24 cellular contexts compared by ENCODE assay signal in the genomic region with DNA sequence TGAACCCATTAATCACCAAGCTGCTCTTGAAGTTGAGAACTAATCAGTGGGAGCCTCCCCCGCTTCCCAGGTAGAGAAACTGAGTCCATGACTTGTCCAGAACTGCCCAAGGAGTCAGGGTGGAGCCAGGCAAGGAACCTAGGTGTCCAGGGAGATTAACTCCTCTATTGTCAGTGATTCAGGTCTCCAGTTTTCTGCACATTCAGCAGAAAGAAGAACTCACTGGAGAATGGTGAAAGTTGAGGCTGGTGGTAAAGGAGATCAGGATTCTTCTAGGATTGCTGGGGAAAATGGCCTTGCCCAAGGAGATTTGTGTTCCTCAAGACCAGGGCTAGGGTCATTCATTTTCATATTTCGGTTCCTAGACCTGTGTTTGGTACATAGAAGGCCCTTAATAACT.
DNase-seq lines count a peak whose midpoint lies in the region; ATAC-seq, FAIRE-seq and TF ChIP-seq lines count a peak whose summit lies in the region.
"Had no signal": no experiment of that assay in that cellular context is flagged by ENCODE, and none has a peak within 500 bp of the region (broad histone marks: within the 10 kb centered on the region; RNA-seq: fewer than 3 reads in every experiment).

No MANE protein-coding gene starts in this region.

- no peak overlapping the region for H2BK120ac ChIP-seq in IMR-90 (ENCODE audit: low read depth, low read length)

- TF ChIP-seq POLR2A in A549 (IDR thresholded peaks at IDR 0.05; ENCODE audit: low read length): no peak
- no peak for TF ChIP-seq POLR2A in IMR-90 (IDR thresholded peaks at IDR 0.05; ENCODE audit: low read depth, low read length)
- TF ChIP-seq POLR2A in K562 (conservative IDR thresholded peaks at IDR 0.05): no peak

- H4K20me1 ChIP-seq in IMR-90 (ENCODE audit: insufficient read depth, low read length): no peaks in the 10 kb centered on the region
- no peaks in the 10 kb centered on the region for H4K20me1 ChIP-seq in K562 (replicated peaks; ENCODE audit: control insufficient read depth, insufficient read depth, low read length)
- H4K20me1 ChIP-seq: BLaER1 treated with 17β-estradiol and CSF1 and Interleukin-3, amounts not matched to agents 10 nM and 100 nM had no signal

- no peaks in the 10 kb centered on the region for H3K36me3 ChIP-seq in IMR-90 (ENCODE audit: control insufficient read depth, insufficient read depth, low read length)
- H3K36me3 ChIP-seq in K562 (ENCODE audit: control insufficient read depth, insufficient read depth, low read length): no peaks in the 10 kb centered on the region
- H3K36me3 ChIP-seq: BLaER1 treated with 17β-estradiol and CSF1 and Interleukin-3, amounts not matched to agents 10 nM and 100 nM had no signal

- no peaks in the 10 kb centered on the region for H3K9me1 ChIP-seq in IMR-90 (ENCODE audit: insufficient read depth, low read length)
- H3K9me1 ChIP-seq in K562 (ENCODE audit: control insufficient read depth, insufficient read depth, low read length): no peaks in the 10 kb centered on the region

- POLR2A ChIA-PET in A549 (lab: Yijun Ruan, JAX): no interaction called here
- POLR2A ChIA-PET in IMR-90 (lab: Charles Lee; ENCODE audit: unreplicated experiment): no interaction called here
- POLR2A ChIA-PET in K562 (lab: Yijun Ruan, JAX): interaction anchor here (0.6 to 1.4 kb wide), 3 partner anchors 12 to 32 kb away, joined by 3 read pairs; no protein-coding TSS in a partner anchor

- H2AFZ ChIP-seq in IMR-90 (replicated peaks; ENCODE audit: low read length, poor library complexity) (no peak overlapping the region), K562 (ENCODE audit: low read depth, low read length) (no peak overlapping the region)

- FAIRE-seq in A549 (lab: Jason Lieb, UNC): no peak
- FAIRE-seq in K562 (lab: Jason Lieb, UNC): no peak
- no peak for FAIRE-seq in D721Med (lab: Jason Lieb, UNC)
- FAIRE-seq: A204.1, GM12878, GM12892, GM18507 had no signal

- H2BK5ac ChIP-seq in IMR-90 (ENCODE audit: low read depth, low read length, poor library complexity, severe bottlenecking): no peak overlapping the region

- BruUV-seq in IMR-90 (replicated peaks; lab: Mats Ljungman, UMichigan): no TSS peak
- BruUV-seq in K562 (replicated peaks; lab: Mats Ljungman, UMichigan): no TSS peak

- H2AK5ac ChIP-seq in IMR-90 (ENCODE audit: low read depth, low read length): no peak overlapping the region

- no peak overlapping the region for H2AK9ac ChIP-seq in IMR-90 (replicated peaks; ENCODE audit: low read depth, low read length, poor library complexity)

- no peak for TF ChIP-seq EP300 in A549 (IDR thresholded peaks at IDR 0.05)
- no peak for TF ChIP-seq EP300 in K562 (IDR thresholded peaks at IDR 0.05; ENCODE audit: low read length)

- no peak overlapping the region for H3K14ac ChIP-seq in IMR-90 (replicated peaks; ENCODE audit: low read depth, low read length)

- H3K9me3 ChIP-seq in A549: peaks cover 3% of the 10 kb centered on the region; the same call in 2 of the 3 replicates
- no peaks in the 10 kb centered on the region for H3K9me3 ChIP-seq in IMR-90 (ENCODE audit: control insufficient read depth, insufficient read depth, low read length)
- H3K9me3 ChIP-seq in K562 (replicated peaks; ENCODE audit: control insufficient read depth, insufficient read depth, low read depth, low read length): no peaks in the 10 kb centered on the region
- H3K9me3 ChIP-seq: BLaER1 treated with 17β-estradiol and CSF1 and Interleukin-3, amounts not matched to agents 10 nM and 100 nM; Caco-2 had no signal

- no peak overlapping the region for H3K4me3 ChIP-seq in A549
- no peak overlapping the region for H3K4me3 ChIP-seq in IMR-90 (ENCODE audit: insufficient read depth, low read depth, low read length)
- H3K4me3 ChIP-seq in K562: no peak overlapping the region
- H3K4me3 ChIP-seq: BLaER1 treated with 17β-estradiol and CSF1 and Interleukin-3, amounts not matched to agents 10 nM and 100 nM; GM12878 had no signal

- H3K27ac ChIP-seq in A549 (no peak overlapping the region), IMR-90 (ENCODE audit: insufficient read depth, low read length) (no peak overlapping the region), K562 (ENCODE audit: extremely low read depth, low read depth, low read length) (no peak overlapping the region)
- H3K27ac ChIP-seq: BLaER1 treated with 17β-estradiol and CSF1 and Interleukin-3, amounts not matched to agents 10 nM and 100 nM; C4-2B had no signal

- H3K23ac ChIP-seq in IMR-90 (ENCODE audit: low read depth, low read length): no peak overlapping the region

- H3K56ac ChIP-seq in IMR-90 (ENCODE audit: extremely low read depth, insufficient read depth, low read length): no peak overlapping the region

- peaks cover 41% of the 10 kb centered on the region for H3K27me3 ChIP-seq in IMR-90 (ENCODE audit: control insufficient read depth, insufficient read depth, low read length)
- peaks cover 3 to 14% of the 10 kb centered on the region in 2 experiments; a peak in 2 of 5 replicates for H3K27me3 ChIP-seq in K562 (ENCODE audit: control insufficient read depth in 2 of 2, insufficient read depth in 2 of 2, low read length in 2 of 2)

- H3K4me1 ChIP-seq in A549 (no peaks in the 10 kb centered on the region; the same call in 2 of the 3 replicates), IMR-90 (ENCODE audit: control insufficient read depth, insufficient read depth, low read length) (no peaks in the 10 kb centered on the region), K562 (replicated peaks in 1 of 2; ENCODE audit: control insufficient read depth in 2 of 2, insufficient read depth in 2 of 2, low read length in 2 of 2) (no peaks in the 10 kb centered on the region)
- H3K4me1 ChIP-seq: BLaER1 treated with 17β-estradiol and CSF1 and Interleukin-3, amounts not matched to agents 10 nM and 100 nM; Caco-2 had no signal

- in situ Hi-C loops in IMR-90 (cut with MboI; ENCODE audit: low sequenced_read_pairs) (no loop called here), K562 (cut with MboI) (no loop called here)

- no peak overlapping the region for H3K18ac ChIP-seq in IMR-90 (ENCODE audit: low read depth, low read length)

- intact Hi-C loops in IMR-90 (cut with micrococcal nuclease) (no loop called here), K562 (cut with micrococcal nuclease) (no loop called here)

- H4K8ac ChIP-seq in IMR-90 (ENCODE audit: low read depth in 2 of 2, low read length in 2 of 2): no peak overlapping the region

- TF ChIP-seq CTCF in A549 (IDR thresholded peaks at IDR 0.05) (no peak), IMR-90 (conservative IDR thresholded peaks at IDR 0.05; ENCODE audit: low read depth, low read length) (no peak), K562 (IDR thresholded peaks at IDR 0.05 in 2 of 3, conservative IDR thresholded peaks at IDR 0.05 in 1 of 3; ENCODE audit: insufficient read depth in 2 of 3, low read depth in 1 of 3, low read length in 3 of 3) (no peak), D721Med (IDR thresholded peaks at IDR 0.05; ENCODE audit: insufficient read depth, missing control alignments) (no peak)

- H3K79me1 ChIP-seq in IMR-90 (ENCODE audit: low read depth in 1 of 2, low read length in 2 of 2): no peaks in the 10 kb centered on the region

- no peak for ATAC-seq in A549
- ATAC-seq in IMR-90 (ENCODE audit: low read depth): no peak
- ATAC-seq in K562: no peak
- no peak for ATAC-seq in HG03354 (IDR thresholded peaks at IDR 0.05; ENCODE audit: poor library complexity, severe bottlenecking, unreplicated experiment)
- ATAC-seq: CD8-positive, alpha-beta T cell; GM12878 had no signal

- no peak overlapping the region for H3K4ac ChIP-seq in IMR-90 (ENCODE audit: low read depth, low read length)

- WGBS in A549 (ENCODE audit: missing lambda C conversion rate): 65% methylated on average over 2 of the region's 2 CpGs
- no CpG with 5 or more reads among the region's 2 CpGs for WGBS in IMR-90 (ENCODE audit: extremely low coverage in 2 of 2, insufficient read length in 1 of 2), 2 experiments
- WGBS in K562 (ENCODE audit: insufficient coverage, low coverage, missing lambda C conversion rate): 0% methylated on average over 2 of the region's 2 CpGs

- H2BK15ac ChIP-seq in IMR-90 (ENCODE audit: low read depth, low read length): no peak overlapping the region

- dilution Hi-C loops in IMR-90 (cut with HindIII; ENCODE audit: low sequenced_read_pairs, unreplicated experiment): no loop called here

- no peaks in the 10 kb centered on the region for H3K79me2 ChIP-seq in K562 (ENCODE audit: control insufficient read depth, insufficient read depth, low read length)

- TF ChIP-seq RAD21 in A549 (conservative IDR thresholded peaks at IDR 0.05 in 1 of 2, IDR thresholded peaks at IDR 0.05 in 1 of 2) (no peak), IMR-90 (IDR thresholded peaks at IDR 0.05; ENCODE audit: low read length) (no peak), K562 (CRISPR knock-in tag; conservative IDR thresholded peaks at IDR 0.05 in 1 of 2, IDR thresholded peaks at IDR 0.05 in 1 of 2) (no peak)

- no peak overlapping the region for H4K91ac ChIP-seq in IMR-90 (ENCODE audit: insufficient read depth, low read depth, low read length)

- no peak overlapping the region for H3K4me2 ChIP-seq in A549
- no peak overlapping the region for H3K4me2 ChIP-seq in IMR-90 (ENCODE audit: low read depth, low read length)
- no peak overlapping the region for H3K4me2 ChIP-seq in K562 (ENCODE audit: insufficient read depth, low read length)
- H3K4me2 ChIP-seq: BLaER1 treated with 17β-estradiol and CSF1 and Interleukin-3, amounts not matched to agents 10 nM and 100 nM had no signal

- CTCF ChIA-PET in A549 (lab: Yijun Ruan, JAX): interaction anchor here (1.6 kb wide), 1 partner anchor 9 kb away, joined by 5 read pairs; no protein-coding TSS in a partner anchor
- CTCF ChIA-PET in IMR-90 (lab: Yijun Ruan, JAX): no interaction called here
- CTCF ChIA-PET in K562 (lab: Yijun Ruan, JAX; ENCODE audit: low intra/inter-chr PET ratio): no interaction called here

- no peak overlapping the region for H4K5ac ChIP-seq in IMR-90 (ENCODE audit: low read depth, low read length)

- H2BK20ac ChIP-seq in IMR-90 (ENCODE audit: low read depth, low read length): no peak overlapping the region

- H3K9ac ChIP-seq in IMR-90 (ENCODE audit: low read depth, low read length) (no peak overlapping the region), K562 (ENCODE audit: insufficient read depth in 1 of 2, low read depth in 2 of 2, low read length in 2 of 2) (no peak overlapping the region)
- H3K9ac ChIP-seq: BLaER1 treated with 17β-estradiol and CSF1 and Interleukin-3, amounts not matched to agents 10 nM and 100 nM had no signal

- DNase-seq in A549 (ENCODE audit: low read depth in 1 of 2, low spot score in 1 of 2): no peak
- no peak for DNase-seq in IMR-90
- no peak for DNase-seq in K562 (ENCODE audit: extremely low read depth in 1 of 4, low spot score in 3 of 4)
- no peak for DNase-seq in D721Med (ENCODE audit: insufficient read length, low spot score)
- DNase-seq: 8988T; AML-193; Caco-2; Calu3; CD4-positive, alpha-beta T cell; CD8-positive, alpha-beta T cell; DMS 273 treated with DMSO at 0.1 percent for 48 hours; DMS153; DMS53; DMS79; DND-41; EL; GDM1 had no signal

TF ChIP-seq in A549, 52 proteins besides CTCF, POLR2A, EP300 and RAD21 (continues in another document):
- TF ChIP-seq MAFK (IDR thresholded peaks at IDR 0.05; ENCODE audit: partially characterized antibody): peak; percentile 91

TF ChIP-seq in IMR-90, 13 proteins besides CTCF, POLR2A, EP300 and RAD21 (continues in another document):
- peak; percentile 74 for TF ChIP-seq MAFK (IDR thresholded peaks at IDR 0.05; ENCODE audit: low read depth, low read length)

Comparison
In these comparisons a context has a peak if more than half of its experiments do, and no peak if none do; other contexts are left out.
1. Of the 35 proteins assayed by ChIP-seq in both K562 and A549: peak only in K562: none; only in A549: none; in both: MAFK; in neither: 34.